ENCODE assay signal across 1 cellular context in genomic region chr3:47781685-47782537, GRCh38.
TF ChIP-seq lines count a peak whose summit lies in the region.

TSS of gene SMARCC1 (minus strand) at chr3:47781893. CDS start at chr3:47781797, 96 bp downstream.

TF ChIP-seq in K562, 482 proteins besides CTCF, POLR2A, EP300 and RAD21 (continued from another document and continues in another):
- 0 out of 2 replicates have a peak, but pooled peaks have one; percentile 0 for TF ChIP-seq CGGBP1 (CRISPR knock-in tag; IDR thresholded peaks at IDR 0.05)
- TF ChIP-seq NUFIP1 (IDR thresholded peaks at IDR 0.05; ENCODE audit: partially characterized antibody): no peak
- peak; percentile 90 for TF ChIP-seq TFAP4 (CRISPR knock-in tag; IDR thresholded peaks at IDR 0.05; ENCODE audit: borderline replicate concordance)
- peak in 1 of 2 experiments; percentile 63; a peak in 1 of 3 replicates for TF ChIP-seq CBX3 (IDR thresholded peaks at IDR 0.05; ENCODE audit: borderline replicate concordance in 1 of 2, low read length in 2 of 2)
- no peak for TF ChIP-seq ZNF76 (CRISPR knock-in tag; IDR thresholded peaks at IDR 0.05; ENCODE audit: borderline replicate concordance)
- no peak for TF ChIP-seq ZNF696 (CRISPR knock-in tag; conservative IDR thresholded peaks at IDR 0.05)
- no peak for TF ChIP-seq RBM34 (IDR thresholded peaks at IDR 0.05; ENCODE audit: borderline replicate concordance, insufficient read depth, low read length)
- TF ChIP-seq HDGF (IDR thresholded peaks at IDR 0.05): 0 out of 2 replicates have a peak, but pooled peaks have one; percentile 58
- peak; percentile 45; the same call in 1 of the 2 replicates for TF ChIP-seq PTBP1 (IDR thresholded peaks at IDR 0.05; ENCODE audit: low read depth, low read length)
- TF ChIP-seq MEIS2 (IDR thresholded peaks at IDR 0.05; ENCODE audit: partially characterized antibody): peak; percentile 93
- TF ChIP-seq GATA2 (CRISPR knock-in tag; IDR thresholded peaks at IDR 0.05): no peak
- 0 out of 2 replicates have a peak, but pooled peaks have one; percentile 10 for TF ChIP-seq NR2F6 (CRISPR knock-in tag; IDR thresholded peaks at IDR 0.05)
- TF ChIP-seq CBX1 (IDR thresholded peaks at IDR 0.05; ENCODE audit: low read depth): peak; percentile 93
- peak; percentile 71 for TF ChIP-seq ETS2 (tag; IDR thresholded peaks at IDR 0.05; ENCODE audit: borderline replicate concordance, poor library complexity, severe bottlenecking)
- TF ChIP-seq ZNF518B (CRISPR knock-in tag; IDR thresholded peaks at IDR 0.05): no peak
- no peak for TF ChIP-seq ZNF140 (CRISPR knock-in tag; IDR thresholded peaks at IDR 0.05)
- no peak for TF ChIP-seq ZMIZ1 (IDR thresholded peaks at IDR 0.05; ENCODE audit: low read depth in 2 of 2, low read length in 2 of 2)
- peak; percentile 78; the same call in 1 of the 2 replicates for TF ChIP-seq TOE1 (IDR thresholded peaks at IDR 0.05; ENCODE audit: borderline replicate concordance)
- 0 out of 2 replicates have a peak, but pooled peaks have one; percentile 67 for TF ChIP-seq TOE1 (CRISPR knock-in tag; IDR thresholded peaks at IDR 0.05; ENCODE audit: borderline replicate concordance, low read depth)
- no peak for TF ChIP-seq CBX8 (IDR thresholded peaks at IDR 0.05; ENCODE audit: borderline replicate concordance, extremely low read depth, low read depth, low read length, poor library complexity, severe bottlenecking)
- TF ChIP-seq ZNF408 (CRISPR knock-in tag; IDR thresholded peaks at IDR 0.05; ENCODE audit: low read depth): no peak
- no peak for TF ChIP-seq ZNF277 (CRISPR knock-in tag; IDR thresholded peaks at IDR 0.05; ENCODE audit: borderline replicate concordance)
- peak; percentile 98 for TF ChIP-seq RBM25 (IDR thresholded peaks at IDR 0.05; ENCODE audit: low read depth, low read length, severe bottlenecking)
- TF ChIP-seq E2F6 (IDR thresholded peaks at IDR 0.05; ENCODE audit: borderline replicate concordance in 1 of 2, extremely low read depth in 1 of 2, insufficient read depth in 1 of 2, insufficient read length in 1 of 2, low read depth in 1 of 2, low read length in 1 of 2, poor library complexity in 1 of 2, severe bottlenecking in 1 of 2): peak; percentile 74 to 76
- no peak for TF ChIP-seq THRAP3 (IDR thresholded peaks at IDR 0.05; ENCODE audit: borderline replicate concordance)
- no peak for TF ChIP-seq BCL6 (CRISPR knock-in tag; IDR thresholded peaks at IDR 0.05)
- no peak for TF ChIP-seq ZNF79 (CRISPR knock-in tag; IDR thresholded peaks at IDR 0.05; ENCODE audit: low read depth)
- no peak for TF ChIP-seq ZNF75A (CRISPR knock-in tag; IDR thresholded peaks at IDR 0.05)
- TF ChIP-seq GTF2F1 (IDR thresholded peaks at IDR 0.05; ENCODE audit: low read depth, low read length): peak; percentile 70
- TF ChIP-seq E2F3 (CRISPR knock-in tag; IDR thresholded peaks at IDR 0.05): 0 out of 2 replicates have a peak, but pooled peaks have one; percentile 67
- TF ChIP-seq FOSL1 (tag; conservative IDR thresholded peaks at IDR 0.05): peak; percentile 65; the same call in 1 of the 2 replicates
- no peak for TF ChIP-seq ZNF780A (CRISPR knock-in tag; IDR thresholded peaks at IDR 0.05)
- TF ChIP-seq ZBTB5 (IDR thresholded peaks at IDR 0.05): no peak
- no peak for TF ChIP-seq RFX7 (CRISPR knock-in tag; IDR thresholded peaks at IDR 0.05)
- 0 out of 2 replicates have a peak, but pooled peaks have one; percentile 1 for TF ChIP-seq DMBX1 (CRISPR knock-in tag; IDR thresholded peaks at IDR 0.05; ENCODE audit: borderline replicate concordance)
- TF ChIP-seq ATF7 (IDR thresholded peaks at IDR 0.05): peak; percentile 65
- TF ChIP-seq KLF10 (CRISPR knock-in tag; IDR thresholded peaks at IDR 0.05): no peak
- no peak for TF ChIP-seq SFPQ (IDR thresholded peaks at IDR 0.05; ENCODE audit: low read depth, low read length)
- TF ChIP-seq RCOR1 (IDR thresholded peaks at IDR 0.05; ENCODE audit: borderline replicate concordance in 1 of 2, low read depth in 2 of 2, low read length in 2 of 2): 0 out of 4 replicates have a peak, but pooled peaks of 1 of the 2 experiments have one; percentile 50
- TF ChIP-seq SIX5 (IDR thresholded peaks at IDR 0.05; ENCODE audit: borderline replicate concordance in 1 of 2, insufficient read depth in 1 of 2, low read depth in 1 of 2, low read length in 2 of 2): no peak
- no peak for TF ChIP-seq BDP1 (IDR thresholded peaks at IDR 0.05; ENCODE audit: insufficient read depth, insufficient read length)
- no peak for TF ChIP-seq ZNF174 (CRISPR knock-in tag; IDR thresholded peaks at IDR 0.05)
- TF ChIP-seq PTTG1 (tag; IDR thresholded peaks at IDR 0.05; ENCODE audit: low read depth): no peak
- TF ChIP-seq GMEB1 (CRISPR knock-in tag; IDR thresholded peaks at IDR 0.05): peak; percentile 84
- TF ChIP-seq CCAR2 (IDR thresholded peaks at IDR 0.05; ENCODE audit: low read depth, low read length): no peak
- TF ChIP-seq ZNF511 (CRISPR knock-in tag; IDR thresholded peaks at IDR 0.05): peak; percentile 77
- peak; percentile 90 for TF ChIP-seq CREM (IDR thresholded peaks at IDR 0.05; ENCODE audit: low read depth)
- no peak for TF ChIP-seq TCF15 (CRISPR knock-in tag; IDR thresholded peaks at IDR 0.05)
- TF ChIP-seq POLR2B (IDR thresholded peaks at IDR 0.05; ENCODE audit: low read depth, partially characterized antibody): peak; percentile 98
